Comparison of ENCODE assay signal across 8 cellular contexts in genomic region chr2:28810384-28811285, GRCh38. TPM values are rescaled to one million over a fixed set of nuclear protein-coding genes. Genes with fewer than 3 reads are reported as not detected.
DNase-seq lines count a peak whose midpoint lies in the region; TF ChIP-seq lines count a peak whose summit lies in the region.

TSS of gene SPDYA (plus strand) at chr2:28810834. CDS start at chr2:28816015, 5,181 bp downstream.

- no peaks in the 10 kb centered on the region for H3K27me3 ChIP-seq in GM23248 (replicated peaks; ENCODE audit: insufficient read depth)

- no peaks in the 10 kb centered on the region for H3K4me1 ChIP-seq in GM23248 (ENCODE audit: insufficient read depth)

- no peaks in the 10 kb centered on the region for H3K9me2 ChIP-seq in GM23248 (ENCODE audit: insufficient read depth)

- peak within 1 kb of the TSS; percentile 65; the same call in 1 of the 2 replicates for H3K9ac ChIP-seq in GM23248

- H3K4me3 ChIP-seq in GM23248 (peak within 1 kb of the TSS; percentile 76), NB4 (ENCODE audit: low read depth, low read length) (no peak within 1 kb of the TSS), coronary artery (peak within 1 kb of the TSS; percentile 72)

- DNase-seq in Daoy (ENCODE audit: low read depth) (peak; percentile 48), GM23248 (peak; percentile 81), NB4 (ENCODE audit: low read depth) (peak; percentile 76), coronary artery (ENCODE audit: low spot score) (peak; percentile 82), left kidney (ENCODE audit: low read depth, low spot score) (peak; percentile 92), HCEC 1CT (no peak)
- DNase-seq in activated CD4-positive, alpha-beta T cell treated with anti-CD3 and anti-CD28 coated beads for 48 hours, result peak; percentile 87
- DNase-seq in stimulated activated CD4-positive, alpha-beta T cell treated with anti-CD3 and anti-CD28 coated beads, Interleukin-2, amount 100 ng/mL, for 24 hours, result peak; percentile 82 to 86

- H3K4me2 ChIP-seq in GM23248 (ENCODE audit: unreplicated experiment), result peak within 1 kb of the TSS; percentile 87

- in situ Hi-C loops in GM23248 (cut with MboI), result no loop called here

- 11 to 13% methylated on average over 65 to 68 of the region's 97 CpGs for WGBS in GM23248 (ENCODE audit: low coverage in 1 of 2, low lambda C conversion rate in 2 of 2, missing lambda C conversion rate in 2 of 2), 2 experiments

- H2AFZ ChIP-seq in GM23248, result peak within 1 kb of the TSS; percentile 81

- no peaks in the 10 kb centered on the region for H3K9me3 ChIP-seq in GM23248 (ENCODE audit: low read depth)

- H4K20me1 ChIP-seq in GM23248 (ENCODE audit: insufficient read depth), result no peaks in the 10 kb centered on the region

- no peaks in the 10 kb centered on the region for H3K79me2 ChIP-seq in GM23248 (ENCODE audit: insufficient read depth)

- peaks cover 15% of the 10 kb centered on the region; the same call in 1 of the 2 replicates for H3K36me3 ChIP-seq in GM23248 (ENCODE audit: low read depth)

- TF ChIP-seq POLR2A in NB4 (IDR thresholded peaks at IDR 0.05; ENCODE audit: extremely low read depth, insufficient read length), result no peak

- peaks cover 39% of the 10 kb centered on the region for H3F3A ChIP-seq in GM23248 (ENCODE audit: insufficient read depth)

- H3K27ac ChIP-seq in GM23248 (no peak within 1 kb of the TSS), coronary artery (peak within 1 kb of the TSS in 1 of 2 donors; percentile 51)

- no peak for TF ChIP-seq CTCF in NB4 (IDR thresholded peaks at IDR 0.05; ENCODE audit: low read depth, low read length)
- no peak for TF ChIP-seq CTCF in coronary artery (IDR thresholded peaks at IDR 0.05)

RNA-seq across cellular contexts. Expression of gene SPDYA, which starts in this region (rescaled TPM):
- 0.68 and 0.86 TPM in 2 replicates for total RNA-seq in Daoy (2014; rRNA removed; shearing (Covaris generic))
- total RNA-seq in GM23248 (2014; rRNA removed; shearing (Covaris generic)), result not detected in 2 replicates
- polyA plus RNA-seq in GM23248 (2016; fragmentation: Nextera tagmentation; extraction: Ambion mirVana), result 0.56 and 1.2 TPM in 2 replicates

Comparison
In these comparisons a context has a peak if more than half of its experiments do, and no peak if none do; other contexts are left out.
1. Peak in DNase-seq in Daoy; RNA of the gene not detected or under 1 TPM.